Comparison of ENCODE assay signal across 1 cellular context in the genomic region with DNA sequence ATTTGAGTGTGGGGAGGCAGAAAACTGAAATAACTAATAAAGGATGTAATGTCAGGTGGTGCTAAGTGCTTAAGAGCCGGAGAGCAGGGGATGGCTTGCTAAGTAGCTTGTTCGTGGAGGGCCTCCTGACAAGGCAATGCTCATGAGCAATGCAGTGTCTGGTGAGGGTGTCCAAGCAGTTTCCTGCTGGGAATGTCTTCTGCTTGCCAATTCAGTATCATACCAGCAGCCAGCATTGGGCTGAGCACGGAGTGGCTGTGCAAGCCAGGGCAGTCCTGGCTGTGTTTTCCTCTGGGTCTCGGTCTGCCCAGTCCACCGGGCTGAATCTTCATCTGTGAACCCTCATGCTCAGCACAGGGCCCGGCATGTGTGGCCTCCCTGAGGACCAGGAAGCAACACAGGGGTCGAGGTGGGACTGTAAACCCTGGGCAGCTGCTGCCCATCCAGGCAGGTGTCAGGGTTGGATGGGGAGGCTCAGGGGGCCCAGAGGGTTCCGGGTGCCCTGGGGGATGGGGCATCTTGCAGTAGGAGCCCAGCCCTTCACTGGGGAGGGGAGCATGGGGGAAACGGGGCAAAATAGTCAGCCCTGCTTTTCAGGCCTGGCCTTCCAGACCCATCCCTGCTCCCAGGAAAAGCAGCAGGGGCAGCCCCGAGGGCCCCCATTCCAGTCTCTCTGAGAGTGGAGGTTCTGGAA.
TF ChIP-seq lines count a peak whose summit lies in the region.

No MANE protein-coding gene starts in this region.

TF ChIP-seq in HepG2, 621 proteins besides CTCF, POLR2A, EP300 and RAD21:
- TF ChIP-seq RBM39 (IDR thresholded peaks at IDR 0.05; ENCODE audit: low read depth, low read length, poor library complexity, severe bottlenecking) (no peak), ZNF543 (CRISPR knock-in tag; IDR thresholded peaks at IDR 0.05) (no peak), ZNF326 (CRISPR knock-in tag; IDR thresholded peaks at IDR 0.05; ENCODE audit: borderline replicate concordance) (no peak), ETV6 (CRISPR knock-in tag; conservative IDR thresholded peaks at IDR 0.05) (no peak), TGIF2 (CRISPR knock-in tag; IDR thresholded peaks at IDR 0.05) (no peak), SRF (IDR thresholded peaks at IDR 0.05; ENCODE audit: low read depth, low read length) (no peak), NR1H2 (CRISPR knock-in tag; IDR thresholded peaks at IDR 0.05; ENCODE audit: borderline replicate concordance, low read depth) (no peak), MTA3 (CRISPR knock-in tag; IDR thresholded peaks at IDR 0.05) (no peak), ATF1 (CRISPR knock-in tag; IDR thresholded peaks at IDR 0.05) (no peak), PHF5A (CRISPR knock-in tag; IDR thresholded peaks at IDR 0.05; ENCODE audit: low read depth, unreplicated experiment) (no peak), RBAK (CRISPR knock-in tag; IDR thresholded peaks at IDR 0.05) (no peak)
- TF ChIP-seq, protein P1, sequence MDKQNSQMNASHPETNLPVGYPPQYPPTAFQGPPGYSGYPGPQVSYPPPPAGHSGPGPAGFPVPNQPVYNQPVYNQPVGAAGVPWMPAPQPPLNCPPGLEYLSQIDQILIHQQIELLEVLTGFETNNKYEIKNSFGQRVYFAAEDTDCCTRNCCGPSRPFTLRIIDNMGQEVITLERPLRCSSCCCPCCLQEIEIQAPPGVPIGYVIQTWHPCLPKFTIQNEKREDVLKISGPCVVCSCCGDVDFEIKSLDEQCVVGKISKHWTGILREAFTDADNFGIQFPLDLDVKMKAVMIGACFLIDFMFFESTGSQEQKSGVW (CRISPR knock-in tag; IDR thresholded peaks at IDR 0.05; ENCODE audit: borderline replicate concordance) = no peak
- TF ChIP-seq, protein P2, sequence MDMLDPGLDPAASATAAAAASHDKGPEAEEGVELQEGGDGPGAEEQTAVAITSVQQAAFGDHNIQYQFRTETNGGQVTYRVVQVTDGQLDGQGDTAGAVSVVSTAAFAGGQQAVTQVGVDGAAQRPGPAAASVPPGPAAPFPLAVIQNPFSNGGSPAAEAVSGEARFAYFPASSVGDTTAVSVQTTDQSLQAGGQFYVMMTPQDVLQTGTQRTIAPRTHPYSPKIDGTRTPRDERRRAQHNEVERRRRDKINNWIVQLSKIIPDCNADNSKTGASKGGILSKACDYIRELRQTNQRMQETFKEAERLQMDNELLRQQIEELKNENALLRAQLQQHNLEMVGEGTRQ (IDR thresholded peaks at IDR 0.05; ENCODE audit: low read depth, low read length) = no peak
- TF ChIP-seq, protein P2 (CRISPR knock-in tag; IDR thresholded peaks at IDR 0.05; ENCODE audit: borderline replicate concordance) = no peak
- TF ChIP-seq, protein P3, sequence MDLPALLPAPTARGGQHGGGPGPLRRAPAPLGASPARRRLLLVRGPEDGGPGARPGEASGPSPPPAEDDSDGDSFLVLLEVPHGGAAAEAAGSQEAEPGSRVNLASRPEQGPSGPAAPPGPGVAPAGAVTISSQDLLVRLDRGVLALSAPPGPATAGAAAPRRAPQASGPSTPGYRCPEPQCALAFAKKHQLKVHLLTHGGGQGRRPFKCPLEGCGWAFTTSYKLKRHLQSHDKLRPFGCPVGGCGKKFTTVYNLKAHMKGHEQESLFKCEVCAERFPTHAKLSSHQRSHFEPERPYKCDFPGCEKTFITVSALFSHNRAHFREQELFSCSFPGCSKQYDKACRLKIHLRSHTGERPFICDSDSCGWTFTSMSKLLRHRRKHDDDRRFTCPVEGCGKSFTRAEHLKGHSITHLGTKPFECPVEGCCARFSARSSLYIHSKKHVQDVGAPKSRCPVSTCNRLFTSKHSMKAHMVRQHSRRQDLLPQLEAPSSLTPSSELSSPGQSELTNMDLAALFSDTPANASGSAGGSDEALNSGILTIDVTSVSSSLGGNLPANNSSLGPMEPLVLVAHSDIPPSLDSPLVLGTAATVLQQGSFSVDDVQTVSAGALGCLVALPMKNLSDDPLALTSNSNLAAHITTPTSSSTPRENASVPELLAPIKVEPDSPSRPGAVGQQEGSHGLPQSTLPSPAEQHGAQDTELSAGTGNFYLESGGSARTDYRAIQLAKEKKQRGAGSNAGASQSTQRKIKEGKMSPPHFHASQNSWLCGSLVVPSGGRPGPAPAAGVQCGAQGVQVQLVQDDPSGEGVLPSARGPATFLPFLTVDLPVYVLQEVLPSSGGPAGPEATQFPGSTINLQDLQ (CRISPR knock-in tag; IDR thresholded peaks at IDR 0.05) = no peak
- TF ChIP-seq, protein P4, sequence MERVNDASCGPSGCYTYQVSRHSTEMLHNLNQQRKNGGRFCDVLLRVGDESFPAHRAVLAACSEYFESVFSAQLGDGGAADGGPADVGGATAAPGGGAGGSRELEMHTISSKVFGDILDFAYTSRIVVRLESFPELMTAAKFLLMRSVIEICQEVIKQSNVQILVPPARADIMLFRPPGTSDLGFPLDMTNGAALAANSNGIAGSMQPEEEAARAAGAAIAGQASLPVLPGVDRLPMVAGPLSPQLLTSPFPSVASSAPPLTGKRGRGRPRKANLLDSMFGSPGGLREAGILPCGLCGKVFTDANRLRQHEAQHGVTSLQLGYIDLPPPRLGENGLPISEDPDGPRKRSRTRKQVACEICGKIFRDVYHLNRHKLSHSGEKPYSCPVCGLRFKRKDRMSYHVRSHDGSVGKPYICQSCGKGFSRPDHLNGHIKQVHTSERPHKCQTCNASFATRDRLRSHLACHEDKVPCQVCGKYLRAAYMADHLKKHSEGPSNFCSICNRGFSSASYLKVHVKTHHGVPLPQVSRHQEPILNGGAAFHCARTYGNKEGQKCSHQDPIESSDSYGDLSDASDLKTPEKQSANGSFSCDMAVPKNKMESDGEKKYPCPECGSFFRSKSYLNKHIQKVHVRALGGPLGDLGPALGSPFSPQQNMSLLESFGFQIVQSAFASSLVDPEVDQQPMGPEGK (CRISPR knock-in tag; IDR thresholded peaks at IDR 0.05) = no peak
- TF ChIP-seq, protein P5, sequence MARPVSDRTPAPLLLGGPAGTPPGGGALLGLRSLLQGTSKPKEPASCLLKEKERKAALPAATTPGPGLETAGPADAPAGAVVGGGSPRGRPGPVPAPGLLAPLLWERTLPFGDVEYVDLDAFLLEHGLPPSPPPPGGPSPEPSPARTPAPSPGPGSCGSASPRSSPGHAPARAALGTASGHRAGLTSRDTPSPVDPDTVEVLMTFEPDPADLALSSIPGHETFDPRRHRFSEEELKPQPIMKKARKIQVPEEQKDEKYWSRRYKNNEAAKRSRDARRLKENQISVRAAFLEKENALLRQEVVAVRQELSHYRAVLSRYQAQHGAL (CRISPR knock-in tag; IDR thresholded peaks at IDR 0.05; ENCODE audit: not compliant biosample characterization) = no peak
- TF ChIP-seq, protein P6, sequence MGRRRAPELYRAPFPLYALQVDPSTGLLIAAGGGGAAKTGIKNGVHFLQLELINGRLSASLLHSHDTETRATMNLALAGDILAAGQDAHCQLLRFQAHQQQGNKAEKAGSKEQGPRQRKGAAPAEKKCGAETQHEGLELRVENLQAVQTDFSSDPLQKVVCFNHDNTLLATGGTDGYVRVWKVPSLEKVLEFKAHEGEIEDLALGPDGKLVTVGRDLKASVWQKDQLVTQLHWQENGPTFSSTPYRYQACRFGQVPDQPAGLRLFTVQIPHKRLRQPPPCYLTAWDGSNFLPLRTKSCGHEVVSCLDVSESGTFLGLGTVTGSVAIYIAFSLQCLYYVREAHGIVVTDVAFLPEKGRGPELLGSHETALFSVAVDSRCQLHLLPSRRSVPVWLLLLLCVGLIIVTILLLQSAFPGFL (CRISPR knock-in tag; IDR thresholded peaks at IDR 0.05) = no peak
